8 cellular contexts compared by ENCODE assay signal in genomic region chr6:62150048-62150663, GRCh38.
A peak's percentile ranks its signal among the peaks of the same experiment; 100 is the strongest.
DNase-seq lines count a peak whose midpoint lies in the region; ATAC-seq and TF ChIP-seq lines count a peak whose summit lies in the region.

No MANE protein-coding gene starts in this region.

- H3K4me3 Mint-ChIP-seq in Calu3 (ENCODE audit: low read depth, unreplicated experiment) = no peak overlapping the region
- H3K4me3 Mint-ChIP-seq in nephron = no peak overlapping the region
- no peak overlapping the region for H3K4me3 Mint-ChIP-seq in effector memory CD8-positive, alpha-beta T cell

- CTCF ChIA-PET in Calu3 (lab: Charles Lee) = no interaction called here

- peak; percentile 21 for DNase-seq in Calu3
- DNase-seq in NCI-H82 (lab: John Stamatoyannopoulos, UW) = peak; percentile 75
- DNase-seq in colonic mucosa = peak; percentile 20
- DNase-seq in effector memory CD8-positive, alpha-beta T cell = no peak

- H3K27ac Mint-ChIP-seq in Calu3 (ENCODE audit: unreplicated experiment) (no peak overlapping the region), nephron (no peak overlapping the region)
- H3K27ac Mint-ChIP-seq in effector memory CD8-positive, alpha-beta T cell = no peak overlapping the region

- H3K4me1 ChIP-seq in colonic mucosa = no peaks in the 10 kb centered on the region

- no peak overlapping the region for H3K4me3 ChIP-seq in colonic mucosa

- H3K36me3 Mint-ChIP-seq in Calu3 (ENCODE audit: insufficient read depth, unreplicated experiment) (no peaks in the 10 kb centered on the region), nephron (ENCODE audit: low read depth) (no peaks in the 10 kb centered on the region)
- no peaks in the 10 kb centered on the region for H3K36me3 Mint-ChIP-seq in effector memory CD8-positive, alpha-beta T cell (ENCODE audit: insufficient read depth)

- intact Hi-C loops in Calu3 (cut with micrococcal nuclease; ENCODE audit: unreplicated experiment) (loop anchor here (1.0 kb wide), 1 partner anchor 341 kb away; no protein-coding TSS in a partner anchor), colonic mucosa (cut with DNase I) (no loop called here)

- BruUV-seq in Calu3 (replicated peaks; lab: Mats Ljungman, UMichigan) = no TSS peak

- H3K36me3 ChIP-seq in colonic mucosa = no peaks in the 10 kb centered on the region

- H3K27me3 Mint-ChIP-seq in Calu3 (ENCODE audit: unreplicated experiment) (no peaks in the 10 kb centered on the region), nephron (ENCODE audit: low read depth) (no peaks in the 10 kb centered on the region)
- H3K27me3 Mint-ChIP-seq in effector memory CD8-positive, alpha-beta T cell = no peaks in the 10 kb centered on the region

- ATAC-seq in GM19023 (IDR thresholded peaks at IDR 0.05; ENCODE audit: unreplicated experiment) (peak; percentile 80), HG03280 (IDR thresholded peaks at IDR 0.05; ENCODE audit: unreplicated experiment) (peak; percentile 75), GM18873 (IDR thresholded peaks at IDR 0.05; ENCODE audit: low FRiP score, unreplicated experiment) (no peak)
- ATAC-seq in effector memory CD8-positive, alpha-beta T cell (replicated peaks) = no peak

- H3K9me3 Mint-ChIP-seq in Calu3 (ENCODE audit: low read depth, unreplicated experiment) (peaks cover 4% of the 10 kb centered on the region), nephron (no peaks in the 10 kb centered on the region)
- H3K9me3 Mint-ChIP-seq in effector memory CD8-positive, alpha-beta T cell = peaks cover 9 to 16% of the 10 kb centered on the region in 2 donors

- H3K9ac ChIP-seq in colonic mucosa (ENCODE audit: low read depth in 2 of 2, low read length in 2 of 2) = no peak overlapping the region

- no peaks in the 10 kb centered on the region for H3K9me3 ChIP-seq in colonic mucosa

- H3K27me3 ChIP-seq in colonic mucosa = no peaks in the 10 kb centered on the region

- H3K27ac ChIP-seq in colonic mucosa = no peak overlapping the region

- TF ChIP-seq CTCF in Calu3 (IDR thresholded peaks at IDR 0.05; ENCODE audit: unreplicated experiment) (peak; percentile 26), colonic mucosa (IDR thresholded peaks at IDR 0.05) (peak; percentile 56), nephron (IDR thresholded peaks at IDR 0.05; ENCODE audit: unreplicated experiment in 3 of 3) (peak; percentile 54 to 73 (median 60))

- H3K4me1 Mint-ChIP-seq in Calu3 (ENCODE audit: low read depth, unreplicated experiment) (no peaks in the 10 kb centered on the region), nephron (peaks cover 6% of the 10 kb centered on the region)
- no peaks in the 10 kb centered on the region for H3K4me1 Mint-ChIP-seq in effector memory CD8-positive, alpha-beta T cell (ENCODE audit: low read depth in 2 of 2)

Comparison
In these comparisons a context has a peak if more than half of its experiments do, and no peak if none do; other contexts are left out.
1. DNase-seq: peak in Calu3 (single experiment), NCI-H82 (single experiment) and colonic mucosa (single experiment); none in effector memory CD8-positive, alpha-beta T cell (0 of 3).
2. ATAC-seq: peak in GM19023 (single experiment) and HG03280 (single experiment); none in GM18873 (single experiment) and effector memory CD8-positive, alpha-beta T cell (single experiment).
3. Peak in every context shown above with its lines, with median percentiles within 50 percentile points of each other: CTCF ChIP-seq.